20 cellular contexts compared by ENCODE assay signal in the genomic region with DNA sequence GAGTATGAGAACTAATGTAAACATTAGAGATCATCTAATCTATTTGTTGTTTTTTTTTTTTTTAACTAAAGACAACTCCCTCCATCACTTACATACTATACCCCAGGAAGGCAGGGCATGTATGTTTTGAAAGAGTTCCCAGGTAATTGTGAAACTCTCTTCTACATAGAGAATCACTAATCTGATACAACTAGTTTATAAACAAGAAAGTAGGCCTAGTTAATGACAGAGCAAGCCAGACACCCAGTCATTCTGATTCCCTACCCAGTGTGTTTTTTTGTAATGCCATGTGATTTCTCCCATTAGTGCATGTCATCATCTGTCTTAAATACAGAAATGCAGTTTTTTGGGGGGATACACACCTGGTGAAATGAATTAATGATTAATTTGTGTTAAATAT.
"Had no signal": no experiment of that assay in that cellular context is flagged by ENCODE, and none has a peak within 500 bp of the region (broad histone marks: within the 10 kb centered on the region; RNA-seq: fewer than 3 reads in every experiment).

No MANE protein-coding gene starts in this region.

- H3K4me3 Mint-ChIP-seq: naive B cell; stimulated activated memory B cell treated with anti-CD40 and anti-IgM and Interleukin-4, amounts not matched to agents 10 μg/mL and 1 μg/mL and 100 μg/mL, for 72 hours; stimulated activated naive CD8-positive, alpha-beta T cell treated with anti-CD3 and anti-CD28 coated beads, Interleukin-15, Interleukin-2, amounts not matched to agents 100 ng/mL and 50 ng/mL, for 24 hours had no signal

- H3K4me1 ChIP-seq: psoas muscle, spleen, tibial artery, upper lobe of right lung, vagina had no signal

- H3K4me1 Mint-ChIP-seq: stimulated activated memory B cell treated with anti-CD40 and anti-IgM and Interleukin-4, amounts not matched to agents 10 μg/mL and 1 μg/mL and 100 μg/mL, for 72 hours had no signal

- DNase-seq: dermis blood vessel endothelial cell; erythroblast; foreskin keratinocyte; left colon; mesendoderm; naive B cell; psoas muscle; retina; spleen; stimulated activated CD4-positive, alpha-beta T cell treated with anti-CD3 and anti-CD28 coated beads, Interleukin-15, amount 100 ng/mL, for 24 hours; stimulated activated CD4-positive, alpha-beta T cell treated with anti-CD3 and anti-CD28 coated beads, Interleukin-1b, Interleukin-23, amount 100 ng/mL, for 48 hours; stimulated activated CD4-positive, alpha-beta T cell treated with anti-CD3 and anti-CD28 coated beads, Interleukin-4, amount 100 ng/mL, for 24 hours; tibial artery; upper lobe of right lung had no signal

- H3K27ac Mint-ChIP-seq: stimulated activated memory B cell treated with anti-CD40 and anti-IgM and Interleukin-4, amounts not matched to agents 10 μg/mL and 1 μg/mL and 100 μg/mL, for 72 hours; stimulated activated naive CD8-positive, alpha-beta T cell treated with anti-CD3 and anti-CD28 coated beads, Interleukin-15, Interleukin-2, amounts not matched to agents 100 ng/mL and 50 ng/mL, for 24 hours had no signal

- H3K27me3 Mint-ChIP-seq: naive B cell; stimulated activated memory B cell treated with anti-CD40 and anti-IgM and Interleukin-4, amounts not matched to agents 10 μg/mL and 1 μg/mL and 100 μg/mL, for 72 hours; stimulated activated naive CD8-positive, alpha-beta T cell treated with anti-CD3 and anti-CD28 coated beads, Interleukin-15, Interleukin-2, amounts not matched to agents 100 ng/mL and 50 ng/mL, for 24 hours had no signal

- H3K27me3 ChIP-seq: foreskin keratinocyte, hepatocyte, neutrophil, spleen, tibial artery, upper lobe of right lung, vagina had no signal

- ATAC-seq: foreskin keratinocyte; left colon; psoas muscle; sciatic nerve; stimulated activated memory B cell treated with anti-CD40 and anti-IgM and Interleukin-4, amounts not matched to agents 10 μg/mL and 1 μg/mL and 100 μg/mL, for 72 hours; upper lobe of right lung had no signal

- H3K4me3 ChIP-seq: hepatocyte, psoas muscle, spleen, tibial artery, upper lobe of right lung, vagina had no signal

- H3K9me3 ChIP-seq: neutrophil, psoas muscle, spleen, tibial artery, upper lobe of right lung, vagina had no signal

- H3K27ac ChIP-seq: foreskin keratinocyte, hepatocyte, neutrophil, psoas muscle, spleen, tibial artery, upper lobe of right lung, vagina had no signal

- H3K9me3 Mint-ChIP-seq: naive B cell; stimulated activated memory B cell treated with anti-CD40 and anti-IgM and Interleukin-4, amounts not matched to agents 10 μg/mL and 1 μg/mL and 100 μg/mL, for 72 hours; stimulated activated naive CD8-positive, alpha-beta T cell treated with anti-CD3 and anti-CD28 coated beads, Interleukin-15, Interleukin-2, amounts not matched to agents 100 ng/mL and 50 ng/mL, for 24 hours had no signal
